Comparison of ENCODE assay signal across 20 cellular contexts in the genomic region with DNA sequence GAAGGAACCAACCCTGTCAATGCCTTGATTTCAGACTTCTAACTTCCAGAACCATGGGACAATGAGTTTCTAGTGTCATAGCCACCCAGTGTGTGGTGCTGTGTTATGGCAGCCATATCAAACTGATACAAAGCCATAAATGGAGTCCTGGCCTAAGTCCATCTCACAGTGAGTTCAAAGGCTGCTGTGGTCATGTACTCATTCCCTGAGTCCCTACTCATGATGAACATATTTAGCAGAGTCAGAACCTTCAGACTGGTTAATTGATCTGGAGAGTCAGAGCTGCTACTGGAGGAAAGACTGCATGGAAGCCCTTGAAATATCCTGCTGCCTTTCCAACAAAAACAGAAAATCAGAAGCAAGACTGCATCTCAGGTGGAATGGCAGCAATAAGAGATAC. TPM values are rescaled to one million over a fixed set of nuclear protein-coding genes. Genes with fewer than 3 reads are reported as not detected.
"Had no signal": no experiment of that assay in that cellular context is flagged by ENCODE, and none has a peak within 500 bp of the region (broad histone marks: within the 10 kb centered on the region; RNA-seq: fewer than 3 reads in every experiment).

No MANE protein-coding gene starts in this region.

- H3K4me1 Mint-ChIP-seq: endodermal cell, memory B cell had no signal

- H3K27ac Mint-ChIP-seq: endodermal cell, memory B cell had no signal

- H3K27ac ChIP-seq: cardiac muscle cell, dorsolateral prefrontal cortex, VCaP had no signal

- H3K27me3 ChIP-seq: cardiac muscle cell, dorsolateral prefrontal cortex had no signal

- H3K36me3 Mint-ChIP-seq: memory B cell had no signal

- H3K36me3 ChIP-seq: cardiac muscle cell had no signal

- H3K27me3 Mint-ChIP-seq: memory B cell had no signal

- H3K4me3 ChIP-seq: cardiac muscle cell, dorsolateral prefrontal cortex had no signal

- DNase-seq: activated CD4-positive, alpha-beta T cell treated with anti-CD3 and anti-CD28 coated beads for 1 hour; activated CD4-positive, alpha-beta T cell treated with anti-CD3 and anti-CD28 coated beads, Interleukin-2, amount 50 U/mL, for 4 hours; activated naive CD4-positive, alpha-beta T cell; activated T-cell treated with anti-CD3 and anti-CD28 coated beads for 4 hours; anterior cingulate cortex; dorsolateral prefrontal cortex; endodermal cell; kidney glomerular epithelial cell; left ventricle myocardium superior; stimulated activated CD4-positive, alpha-beta T cell treated with anti-CD3 and anti-CD28 coated beads, Interleukin-1b, Interleukin-23, amount 100 ng/mL, for 48 hours had no signal

- H3K9me3 Mint-ChIP-seq: endodermal cell had no signal

- ATAC-seq: left ventricle myocardium superior had no signal

- H3K4me3 Mint-ChIP-seq: endodermal cell, memory B cell had no signal

RNA-seq across cellular contexts. Expression of gene CSNK1A1L, which starts 39.2 kb away (rescaled TPM):
- total RNA-seq: cardiac muscle cell; dorsolateral prefrontal cortex; endodermal cell; epithelial cell of proximal tubule; left ventricle myocardium superior; osteocyte; sciatic nerve; T-helper 1 cell treated with Interleukin-12 subunit alpha and Interleukin-12 subunit beta and Interleukin-4 antibody, amounts not matched to agents 30 ng/mL and 1 ng/mL, for 36 hours; urinary bladder had no signal
- polyA plus RNA-seq: cardiac muscle cell, neural cell, thymus, urinary bladder had no signal
